14 cellular contexts compared by ENCODE assay signal in the genomic region with DNA sequence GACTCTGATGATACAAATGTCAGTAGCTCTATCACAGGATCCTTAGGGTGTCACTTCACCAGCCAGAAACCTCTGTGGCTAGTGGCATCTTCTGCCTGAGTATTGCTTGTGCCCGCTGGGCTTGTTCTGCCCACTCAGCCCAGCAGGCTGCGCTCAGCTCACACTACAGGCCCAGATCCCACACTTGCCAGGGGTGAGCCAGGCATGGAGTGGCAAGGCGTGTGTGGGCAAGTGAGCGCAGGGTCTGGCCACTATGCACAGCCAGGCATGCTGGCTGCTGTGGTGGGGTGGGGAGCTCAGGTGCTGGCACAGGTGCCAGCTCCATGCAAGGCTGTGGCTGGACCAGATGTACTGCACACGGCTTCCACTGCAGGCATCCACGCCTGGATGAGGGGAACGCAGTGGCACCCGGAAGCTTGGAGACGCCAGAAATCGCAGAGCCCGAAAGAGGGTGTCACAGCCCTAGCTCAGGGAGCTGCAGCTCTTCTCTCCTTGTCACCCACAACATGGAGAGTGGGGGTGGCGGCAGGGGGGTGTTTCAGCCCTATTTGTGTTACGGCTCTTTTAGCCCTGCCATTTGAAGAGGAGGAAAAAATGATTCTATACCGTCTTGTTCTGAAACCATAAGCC. TPM values are rescaled to one million over a fixed set of nuclear protein-coding genes. Genes with fewer than 3 reads are reported as not detected.
DNase-seq lines count a peak whose midpoint lies in the region; ATAC-seq and TF ChIP-seq lines count a peak whose summit lies in the region.
"Had no signal": no experiment of that assay in that cellular context is flagged by ENCODE, and none has a peak within 500 bp of the region (broad histone marks: within the 10 kb centered on the region; RNA-seq: fewer than 3 reads in every experiment).

No MANE protein-coding gene starts in this region.

- no peak overlapping the region for H2AFZ ChIP-seq in osteoblast (ENCODE audit: low read length)

- peak; percentile 7 for DNase-seq in NCI-H2171 treated with DMSO at 0.1 percent for 48 hours (lab: John Stamatoyannopoulos, UW)
- DNase-seq in NCI-H2171 (lab: John Stamatoyannopoulos, UW): no peak
- DNase-seq in NCI-H69 (lab: John Stamatoyannopoulos, UW): peak; percentile 46
- no peak for DNase-seq in choroid plexus epithelial cell (ENCODE audit: low read depth)
- no peak for DNase-seq in osteoblast (ENCODE audit: insufficient read length, low spot score, missing footprints)
- DNase-seq in SKM-1 treated with dmso at 0.1 percent for 144 hours (lab: John Stamatoyannopoulos, UW; ENCODE audit: unreplicated experiment): no peak
- no peak for DNase-seq in naive thymus-derived CD8-positive, alpha-beta T cell
- DNase-seq in activated CD4-positive, alpha-beta T cell treated with anti-CD3 and anti-CD28 coated beads, Interleukin-2, amount 50 U/mL, for 1 hour: no peak
- DNase-seq: amniotic stem cell, GF-D8, kidney glomerular epithelial cell, NCI-H1105 treated with DMSO at 0.1 percent for 48 hours had no signal

- no peak overlapping the region for H3K4me2 ChIP-seq in osteoblast (ENCODE audit: insufficient read depth, low read length)

- H3K27ac Mint-ChIP-seq in naive thymus-derived CD8-positive, alpha-beta T cell: no peak overlapping the region

- no peaks in the 10 kb centered on the region for H3K36me3 Mint-ChIP-seq in naive thymus-derived CD8-positive, alpha-beta T cell

- TF ChIP-seq CTCF in choroid plexus epithelial cell (conservative IDR thresholded peaks at IDR 0.05; ENCODE audit: low read depth, low read length): peak; percentile 52
- TF ChIP-seq CTCF in osteoblast (IDR thresholded peaks at IDR 0.05; ENCODE audit: extremely low read depth, low read depth, low read length): peak; percentile 45

- H3K27me3 ChIP-seq in osteoblast (ENCODE audit: insufficient read depth, low read length): no peaks in the 10 kb centered on the region

- H3K9me3 Mint-ChIP-seq in naive thymus-derived CD8-positive, alpha-beta T cell: no peaks in the 10 kb centered on the region

- no peaks in the 10 kb centered on the region for H3K4me1 Mint-ChIP-seq in naive thymus-derived CD8-positive, alpha-beta T cell

- H3K4me3 ChIP-seq in choroid plexus epithelial cell (ENCODE audit: low read depth, low read length): no peak overlapping the region
- no peak overlapping the region for H3K4me3 ChIP-seq in osteoblast (ENCODE audit: insufficient read depth, low read length)

- no peaks in the 10 kb centered on the region for H3K79me2 ChIP-seq in osteoblast (ENCODE audit: insufficient read depth, low read length)

- H3K27me3 Mint-ChIP-seq in naive thymus-derived CD8-positive, alpha-beta T cell: peaks cover 7 to 30% (median 7%) of the 10 kb centered on the region in 5 donors

- H3K9me3 ChIP-seq in osteoblast (ENCODE audit: low read depth, low read length): no peaks in the 10 kb centered on the region

- no peaks in the 10 kb centered on the region for H4K20me1 ChIP-seq in osteoblast (ENCODE audit: insufficient read depth, low read length)

- H3K4me3 Mint-ChIP-seq in naive thymus-derived CD8-positive, alpha-beta T cell: no peak overlapping the region

- H3K27ac ChIP-seq in osteoblast (ENCODE audit: low read depth, low read length): no peak overlapping the region

- no peaks in the 10 kb centered on the region for H3K4me1 ChIP-seq in osteoblast (ENCODE audit: insufficient read depth, low read length)

- H3K36me3 ChIP-seq in osteoblast (ENCODE audit: insufficient read depth, low read length): no peaks in the 10 kb centered on the region

- POLR2A ChIA-PET in naive thymus-derived CD8-positive, alpha-beta T cell (lab: Charles Lee): no interaction called here

- no peak for ATAC-seq in naive thymus-derived CD8-positive, alpha-beta T cell

RNA-seq across cellular contexts. Expression of gene CFAP97D1, which starts 10.2 kb away (rescaled TPM):
- under 0.01 TPM in 1 of 2 replicates, not detected in the other for total RNA-seq in osteoblast
- not detected for total RNA-seq in naive thymus-derived CD8-positive, alpha-beta T cell
- polyA plus RNA-seq in naive thymus-derived CD8-positive, alpha-beta T cell: not detected
- total RNA-seq: posterior vena cava, temporal lobe had no signal

RNA-seq across cellular contexts. Expression of gene DUSP3, which starts 11.6 kb away (rescaled TPM):
- 67.8 and 68.8 TPM in 2 replicates for total RNA-seq in osteoblast
- total RNA-seq in naive thymus-derived CD8-positive, alpha-beta T cell: 10 to 100 TPM; 11.6 to 13.0 TPM
- 1 to 10 TPM; 5.9 to 7.5 (median 6.4) TPM for polyA plus RNA-seq in naive thymus-derived CD8-positive, alpha-beta T cell

RNA-seq across cellular contexts. Expression of gene SOST, which starts 31.8 kb away (rescaled TPM):
- not detected in 2 replicates for total RNA-seq in osteoblast
- total RNA-seq in naive thymus-derived CD8-positive, alpha-beta T cell: not detected
- polyA plus RNA-seq in naive thymus-derived CD8-positive, alpha-beta T cell: not detected
- total RNA-seq: posterior vena cava, temporal lobe had no signal

RNA-seq across cellular contexts. Expression of gene MPP3, which starts 42.5 kb away (rescaled TPM):
- total RNA-seq in osteoblast: 6.2 and 7.1 TPM in 2 replicates
- under 1 TPM in 1 of 2 experiments, not detected in 1; 0.16 TPM for total RNA-seq in naive thymus-derived CD8-positive, alpha-beta T cell
- polyA plus RNA-seq in naive thymus-derived CD8-positive, alpha-beta T cell: not detected

RNA-seq across cellular contexts. Expression of gene CD300LG, which starts 56.5 kb away (rescaled TPM):
- not detected in 2 replicates for total RNA-seq in osteoblast
- not detected for total RNA-seq in naive thymus-derived CD8-positive, alpha-beta T cell
- polyA plus RNA-seq in naive thymus-derived CD8-positive, alpha-beta T cell: not detected
- total RNA-seq: temporal lobe had no signal

Comparison
In these comparisons a context has a peak if more than half of its experiments do, and no peak if none do; other contexts are left out.
1. DNase-seq: peak in NCI-H2171 treated with DMSO at 0.1 percent for 48 hours (single experiment) and NCI-H69 (single experiment); none in NCI-H2171 (single experiment), choroid plexus epithelial cell (single experiment), osteoblast (single experiment), SKM-1 treated with dmso at 0.1 percent for 144 hours (single experiment), naive thymus-derived CD8-positive, alpha-beta T cell (0 of 10) and activated CD4-positive, alpha-beta T cell treated with anti-CD3 and anti-CD28 coated beads, Interleukin-2, amount 50 U/mL, for 1 hour (single experiment).